In genomic region chr9:137083418-137084004, GRCh38 we compare ENCODE assay signal across 8 cellular contexts. TPM values are rescaled to one million over a fixed set of nuclear protein-coding genes. Genes with fewer than 3 reads are reported as not detected.
DNase-seq lines count a peak whose midpoint lies in the region; ATAC-seq and TF ChIP-seq lines count a peak whose summit lies in the region.

No MANE protein-coding gene starts in this region.

- no peaks in the 10 kb centered on the region for H3K27me3 ChIP-seq in NT2/D1 (ENCODE audit: insufficient read depth, insufficient read length)

- peak overlapping the region; percentile 38 for H3K9ac ChIP-seq in NT2/D1 (ENCODE audit: insufficient read length, low read depth)

- DNase-seq in GM10266 (ENCODE audit: extremely low spot score) = peak; percentile 63
- no peak for DNase-seq in NT2/D1 (ENCODE audit: low read depth, low spot score)
- peak; percentile 89 for DNase-seq in dedifferentiated amniotic fluid mesenchymal stem cell (ENCODE audit: extremely low spot score)
- DNase-seq in omental fat pad (ENCODE audit: low spot score) = peak; percentile 60
- no peak for DNase-seq in GF-D8 (lab: John Stamatoyannopoulos, UW)

- H3K4me1 ChIP-seq in NT2/D1 (ENCODE audit: insufficient read depth, insufficient read length) = peaks cover 21% of the 10 kb centered on the region

- no peak overlapping the region for H3K4me3 ChIP-seq in NT2/D1 (ENCODE audit: insufficient read length, low read depth)

- H3K36me3 ChIP-seq in NT2/D1 (ENCODE audit: insufficient read depth, insufficient read length, low read length) = peaks cover 36% of the 10 kb centered on the region

- ATAC-seq in omental fat pad (ENCODE audit: low FRiP score) = peak; percentile 23
- ATAC-seq in HG03571 (IDR thresholded peaks at IDR 0.05; ENCODE audit: unreplicated experiment) = no peak
- ATAC-seq in HG03095 (IDR thresholded peaks at IDR 0.05; ENCODE audit: unreplicated experiment) = no peak
- ATAC-seq in HG02759 (IDR thresholded peaks at IDR 0.05; ENCODE audit: unreplicated experiment) = no peak

- H3K9me3 ChIP-seq in NT2/D1 (ENCODE audit: insufficient read depth, low read length) = no peaks in the 10 kb centered on the region

- TF ChIP-seq CTCF in GM10266 (IDR thresholded peaks at IDR 0.05; ENCODE audit: control insufficient read depth, insufficient read depth, low read depth, missing control alignments) = no peak
- TF ChIP-seq CTCF in omental fat pad (IDR thresholded peaks at IDR 0.05) = no peak

RNA-seq across cellular contexts. Expression of gene MAN1B1, which starts 3.3 kb away (rescaled TPM):
- 10 to 100 TPM; 30.2 to 39.9 (median 33.9) TPM for total RNA-seq in omental fat pad

RNA-seq across cellular contexts. Expression of gene UAP1L1, which starts 6.2 kb away (rescaled TPM):
- 10 to 100 TPM in 2 of 4 donors, 1 to 10 TPM in 2; 5.2 to 12.8 (median 9.7) TPM for total RNA-seq in omental fat pad

RNA-seq across cellular contexts. Expression of gene SAPCD2, which starts 13.2 kb away (rescaled TPM):
- total RNA-seq in omental fat pad = 1 to 10 TPM in 1 of 4 donors, under 1 TPM in 2, not detected in 1; 0.13 to 1.8 (median 0.37) TPM

RNA-seq across cellular contexts. Expression of gene ENTPD2, which starts 29.6 kb away (rescaled TPM):
- under 1 TPM in 3 of 4 donors, not detected in 1; 0.25 to 0.72 (median 0.28) TPM for total RNA-seq in omental fat pad

RNA-seq across cellular contexts. Expression of gene DPP7, which starts 31.0 kb away (rescaled TPM):
- total RNA-seq in omental fat pad = 100 to 1,000 TPM in 3 of 4 donors, 10 to 100 TPM in 1; 91.8 to 132 (median 119) TPM

Comparison
In these comparisons a context has a peak if more than half of its experiments do, and no peak if none do; other contexts are left out.
1. DNase-seq: peak in GM10266 (single experiment), dedifferentiated amniotic fluid mesenchymal stem cell (single experiment) and omental fat pad (single experiment); none in NT2/D1 (single experiment) and GF-D8 (single experiment).